In the genomic region with DNA sequence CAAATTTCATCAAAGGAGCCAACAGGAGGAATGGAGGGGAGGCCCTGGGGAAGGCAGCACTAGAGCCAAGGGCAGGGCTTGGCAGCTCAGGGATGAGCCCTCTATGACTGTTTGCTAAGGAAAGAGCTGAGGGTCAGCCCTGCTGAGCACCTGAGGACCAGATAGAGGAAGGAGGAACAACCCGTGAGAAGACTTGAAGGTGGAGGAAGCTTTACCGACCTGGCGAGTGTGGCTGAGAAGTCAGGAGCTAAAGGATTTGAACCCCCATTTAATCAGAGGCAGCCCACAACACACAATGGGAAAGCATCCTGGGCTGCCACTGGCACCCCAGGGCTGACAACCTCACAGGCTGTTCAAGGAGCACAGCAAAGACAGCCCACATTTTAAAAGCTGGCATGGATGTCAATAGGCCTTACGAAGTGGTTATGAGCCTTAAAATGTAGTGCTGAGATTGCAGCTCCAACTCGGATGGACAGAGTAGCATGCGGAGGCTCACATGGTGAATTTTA, we compare ENCODE assay signal across 1 cellular context.
TF ChIP-seq lines count a peak whose summit lies in the region.

No MANE protein-coding gene starts in this region.

TF ChIP-seq in A549, 52 proteins besides CTCF, POLR2A, EP300 and RAD21 (continued from another document):
- no peak for TF ChIP-seq ZFP36 (IDR thresholded peaks at IDR 0.05; ENCODE audit: borderline replicate concordance, partially characterized antibody)
- no peak for TF ChIP-seq HOXB5 (CRISPR knock-in tag; IDR thresholded peaks at IDR 0.05)
- no peak for TF ChIP-seq ZC3H11A (IDR thresholded peaks at IDR 0.05)
- TF ChIP-seq E2F6 (IDR thresholded peaks at IDR 0.05; ENCODE audit: borderline replicate concordance, low read depth) = no peak
- no peak for TF ChIP-seq RNF2 (IDR thresholded peaks at IDR 0.05; ENCODE audit: borderline replicate concordance, low read depth)
- TF ChIP-seq, protein P1, sequence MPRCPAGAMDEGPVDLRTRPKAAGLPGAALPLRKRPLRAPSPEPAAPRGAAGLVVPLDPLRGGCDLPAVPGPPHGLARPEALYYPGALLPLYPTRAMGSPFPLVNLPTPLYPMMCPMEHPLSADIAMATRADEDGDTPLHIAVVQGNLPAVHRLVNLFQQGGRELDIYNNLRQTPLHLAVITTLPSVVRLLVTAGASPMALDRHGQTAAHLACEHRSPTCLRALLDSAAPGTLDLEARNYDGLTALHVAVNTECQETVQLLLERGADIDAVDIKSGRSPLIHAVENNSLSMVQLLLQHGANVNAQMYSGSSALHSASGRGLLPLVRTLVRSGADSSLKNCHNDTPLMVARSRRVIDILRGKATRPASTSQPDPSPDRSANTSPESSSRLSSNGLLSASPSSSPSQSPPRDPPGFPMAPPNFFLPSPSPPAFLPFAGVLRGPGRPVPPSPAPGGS (IDR thresholded peaks at IDR 0.05) = no peak
- no peak for TF ChIP-seq ZSCAN20 (CRISPR knock-in tag; IDR thresholded peaks at IDR 0.05)
- TF ChIP-seq HDAC2 (IDR thresholded peaks at IDR 0.05) = no peak
- TF ChIP-seq SREBF2 (IDR thresholded peaks at IDR 0.05) = no peak
- TF ChIP-seq PHF8 (IDR thresholded peaks at IDR 0.05; ENCODE audit: borderline replicate concordance, low read depth) = no peak
- no peak for TF ChIP-seq NPAS2 (CRISPR knock-in tag; IDR thresholded peaks at IDR 0.05; ENCODE audit: borderline replicate concordance)
- no peak for TF ChIP-seq CBX2 (IDR thresholded peaks at IDR 0.05; ENCODE audit: borderline replicate concordance, low read depth)
